Comparison of ENCODE assay signal across 25 cellular contexts in the genomic region with DNA sequence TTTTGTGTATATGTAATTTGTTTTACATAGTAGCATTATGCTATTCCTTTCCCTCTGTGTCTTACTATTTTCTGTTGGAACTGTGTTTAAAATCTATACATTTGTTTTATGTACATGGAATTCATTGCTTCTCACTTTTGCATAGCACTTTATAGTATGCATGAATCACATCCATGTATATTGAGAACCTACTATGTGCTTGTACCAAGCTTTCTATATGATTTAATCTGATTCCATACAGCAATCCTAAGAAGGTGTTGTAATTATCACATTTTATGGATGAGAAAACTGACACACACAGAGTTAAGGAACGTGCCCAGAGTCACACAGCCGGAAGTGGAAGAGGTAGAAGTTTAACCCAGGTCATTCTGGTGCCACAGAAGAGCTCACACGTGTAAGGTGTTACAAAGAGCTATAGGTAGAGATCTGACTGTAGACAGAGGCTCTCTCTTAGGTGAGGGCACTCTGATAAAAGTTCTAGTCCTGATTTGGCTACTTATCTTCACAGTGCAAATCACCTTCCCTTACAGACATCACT. TPM values are rescaled to one million over a fixed set of nuclear protein-coding genes. Genes with fewer than 3 reads are reported as not detected.
A peak's percentile ranks its signal among the peaks of the same experiment; 100 is the strongest.
DNase-seq lines count a peak whose midpoint lies in the region; ATAC-seq and TF ChIP-seq lines count a peak whose summit lies in the region.
"Had no signal": no experiment of that assay in that cellular context is flagged by ENCODE, and none has a peak within 500 bp of the region (broad histone marks: within the 10 kb centered on the region; RNA-seq: fewer than 3 reads in every experiment).

No MANE protein-coding gene starts in this region.

- no peak for TF ChIP-seq CTCF in type B pancreatic cell (conservative IDR thresholded peaks at IDR 0.05)

- H3K9me3 Mint-ChIP-seq in activated T-helper 17 cell treated with anti-CD3 and anti-CD28 coated beads, Interleukin-2, amount 50 U/mL, for 72 hours = no peaks in the 10 kb centered on the region
- H3K9me3 Mint-ChIP-seq in memory B cell (no peaks in the 10 kb centered on the region), type B pancreatic cell (no peaks in the 10 kb centered on the region)
- H3K9me3 Mint-ChIP-seq: stimulated activated naive CD8-positive, alpha-beta T cell treated with anti-CD3 and anti-CD28 coated beads, Interleukin-15, Interleukin-2, amounts not matched to agents 100 ng/mL and 50 ng/mL, for 24 hours had no signal

- peaks cover under 1% of the 10 kb centered on the region for H3K36me3 Mint-ChIP-seq in activated T-helper 17 cell treated with anti-CD3 and anti-CD28 coated beads, Interleukin-2, amount 50 U/mL, for 72 hours (ENCODE audit: low read depth)
- H3K36me3 Mint-ChIP-seq in memory B cell (peaks cover 1% of the 10 kb centered on the region), type B pancreatic cell (no peaks in the 10 kb centered on the region)
- H3K36me3 Mint-ChIP-seq: activated naive CD8-positive, alpha-beta T cell had no signal

- peaks cover 12% of the 10 kb centered on the region for H3K4me1 Mint-ChIP-seq in activated T-helper 17 cell treated with anti-CD3 and anti-CD28 coated beads, Interleukin-2, amount 50 U/mL, for 72 hours
- H3K4me1 Mint-ChIP-seq in memory B cell (peaks cover 27% of the 10 kb centered on the region), type B pancreatic cell (ENCODE audit: unreplicated experiment) (peaks cover 24% of the 10 kb centered on the region)

- peak; percentile 22 for ATAC-seq in activated T-helper 17 cell treated with anti-CD3 and anti-CD28 coated beads, Interleukin-2, amount 50 U/mL, for 72 hours (replicated peaks)
- ATAC-seq in memory B cell (ENCODE audit: low read depth) = no peak
- ATAC-seq: heart left ventricle, left cardiac atrium, sciatic nerve, SK-N-SH treated with all-trans-retinoic acid at 6 μM for 48 hours had no signal

- peak; percentile 34 for DNase-seq in NK-92 treated with Interleukin-12 subunit alpha and Interleukin-12 subunit beta, amount 100 ng/mL, for 24 hours (lab: John Stamatoyannopoulos, UW)
- DNase-seq in NK-92 (lab: John Stamatoyannopoulos, UW; ENCODE audit: unreplicated experiment) (no peak), memory B cell (ENCODE audit: low spot score in 2 of 2) (no peak), type B pancreatic cell (ENCODE audit: extremely low spot score, unreplicated experiment) (no peak), middle frontal gyrus (ENCODE audit: extremely low spot score, low spot score) (no peak), DMS 273 treated with DMSO at 0.1 percent for 48 hours (lab: John Stamatoyannopoulos, UW) (no peak), NCI-H146 treated with DMSO at 0.1 percent for 48 hours (lab: John Stamatoyannopoulos, UW; ENCODE audit: unreplicated experiment) (no peak)
- DNase-seq: activated CD4-positive, alpha-beta T cell treated with anti-CD3 and anti-CD28 coated beads, Interleukin-2, amount 50 U/mL, for 48 hours; activated CD8-positive, alpha-beta memory T cell treated with anti-CD3 and anti-CD28 coated beads, Interleukin-2, amount 50 U/mL, for 4 hours; AML-193; cerebellar nuclear complex; COR-L47; H7; heart left ventricle; left cardiac atrium; NCI-H1048; NCI-H187; NCI-H2227 treated with DMSO at 0.1 percent for 48 hours; posterior cingulate gyrus; thyroid gland had no signal

- peak overlapping the region; percentile 58 for H3K27ac Mint-ChIP-seq in activated T-helper 17 cell treated with anti-CD3 and anti-CD28 coated beads, Interleukin-2, amount 50 U/mL, for 72 hours
- peak overlapping the region; percentile 24 for H3K27ac Mint-ChIP-seq in memory B cell
- H3K27ac Mint-ChIP-seq in type B pancreatic cell = peak overlapping the region; percentile 12
- H3K27ac Mint-ChIP-seq: activated naive CD8-positive, alpha-beta T cell; stimulated activated naive CD8-positive, alpha-beta T cell treated with anti-CD3 and anti-CD28 coated beads, Interleukin-15, Interleukin-2, amounts not matched to agents 100 ng/mL and 50 ng/mL, for 24 hours had no signal

- H3K27me3 Mint-ChIP-seq in activated T-helper 17 cell treated with anti-CD3 and anti-CD28 coated beads, Interleukin-2, amount 50 U/mL, for 72 hours = no peaks in the 10 kb centered on the region
- no peaks in the 10 kb centered on the region for H3K27me3 Mint-ChIP-seq in memory B cell
- peaks cover 8% of the 10 kb centered on the region for H3K27me3 Mint-ChIP-seq in type B pancreatic cell
- H3K27me3 Mint-ChIP-seq: activated naive CD8-positive, alpha-beta T cell had no signal

- peak overlapping the region; percentile 5 for H3K4me3 Mint-ChIP-seq in activated T-helper 17 cell treated with anti-CD3 and anti-CD28 coated beads, Interleukin-2, amount 50 U/mL, for 72 hours
- H3K4me3 Mint-ChIP-seq in memory B cell (no peak overlapping the region), type B pancreatic cell (no peak overlapping the region)
- H3K4me3 Mint-ChIP-seq: activated naive CD8-positive, alpha-beta T cell; stimulated activated naive CD8-positive, alpha-beta T cell treated with anti-CD3 and anti-CD28 coated beads, Interleukin-15, Interleukin-2, amounts not matched to agents 100 ng/mL and 50 ng/mL, for 24 hours had no signal

RNA-seq across cellular contexts. Expression of gene SMAD3, which starts 3.5 kb away (rescaled TPM):
- total RNA-seq in activated T-helper 17 cell treated with anti-CD3 and anti-CD28 coated beads, Interleukin-2, amount 50 U/mL, for 72 hours = 10 to 100 TPM; 57.0 to 94.9 TPM
- 52.0 and 59.0 TPM in 2 replicates for total RNA-seq in type B pancreatic cell (ENCODE audit: low replicate concordance)
